Comparison of ENCODE assay signal across 9 cellular contexts in genomic region chr1:39672551-39672947, GRCh38. TPM values are rescaled to one million over a fixed set of nuclear protein-coding genes. Genes with fewer than 3 reads are reported as not detected.
A peak's percentile ranks its signal among the peaks of the same experiment; 100 is the strongest.
DNase-seq lines count a peak whose midpoint lies in the region; ATAC-seq and TF ChIP-seq lines count a peak whose summit lies in the region.
"Had no signal": no experiment of that assay in that cellular context is flagged by ENCODE, and none has a peak within 500 bp of the region (broad histone marks: within the 10 kb centered on the region; RNA-seq: fewer than 3 reads in every experiment).

No MANE protein-coding gene starts in this region.

- H3K27me3 Mint-ChIP-seq in naive thymus-derived CD8-positive, alpha-beta T cell, result peaks cover 16 to 44% (median 32%) of the 10 kb centered on the region in 5 donors

- ATAC-seq in naive thymus-derived CD8-positive, alpha-beta T cell, result peak; percentile 33 to 37
- ATAC-seq in GM21825 (IDR thresholded peaks at IDR 0.05; ENCODE audit: unreplicated experiment) (no peak), GM18907 (IDR thresholded peaks at IDR 0.05; ENCODE audit: unreplicated experiment) (no peak), HG03565 (IDR thresholded peaks at IDR 0.05; ENCODE audit: unreplicated experiment) (no peak)

- peak; percentile 19; the same call in 1 of the 3 replicates for TF ChIP-seq CTCF in GM12872 (IDR thresholded peaks at IDR 0.05; ENCODE audit: insufficient read depth, low read depth, low read length)

- H3K27ac Mint-ChIP-seq in naive thymus-derived CD8-positive, alpha-beta T cell, result peak overlapping the region in 2 of 10 donors; percentile 11 to 43

- H3K4me1 Mint-ChIP-seq in naive thymus-derived CD8-positive, alpha-beta T cell, result peaks cover 0 to 16% (median 5%) of the 10 kb centered on the region in 4 donors

- H3K9me3 Mint-ChIP-seq in naive thymus-derived CD8-positive, alpha-beta T cell, result no peaks in the 10 kb centered on the region

- POLR2A ChIA-PET in naive thymus-derived CD8-positive, alpha-beta T cell (lab: Charles Lee), result interaction anchor here (0.6 to 6.3 kb wide), 6 partner anchors 8 to 119 kb away, joined by 3 to 37 read pairs (median 7); partner anchors contain the start of genes HPCAL4 and PPIE

- DNase-seq in RPMI8226 (peak; percentile 39), SW480 (ENCODE audit: low spot score) (no peak)
- peak in 7 of 10 donors; percentile 14 to 71 (median 31) for DNase-seq in naive thymus-derived CD8-positive, alpha-beta T cell

- H3K4me3 Mint-ChIP-seq in naive thymus-derived CD8-positive, alpha-beta T cell, result peak overlapping the region in 9 of 10 donors; percentile 53 to 79 (median 71)

- H3K27ac ChIP-seq in cingulate gyrus (ENCODE audit: low read depth, low read length), result peak overlapping the region; percentile 47

- H3K36me3 Mint-ChIP-seq in naive thymus-derived CD8-positive, alpha-beta T cell, result peaks cover 0 to 2% (median 0%) of the 10 kb centered on the region in 3 donors

RNA-seq across cellular contexts. Expression of gene NT5C1A, which starts 0.6 kb away (rescaled TPM):
- total RNA-seq in naive thymus-derived CD8-positive, alpha-beta T cell, result under 1 TPM; 0.71 to 0.88 TPM
- not detected for polyA plus RNA-seq in naive thymus-derived CD8-positive, alpha-beta T cell
- total RNA-seq: RPMI7951 had no signal

RNA-seq across cellular contexts. Expression of gene HPCAL4, which starts 18.7 kb away (rescaled TPM):
- total RNA-seq in naive thymus-derived CD8-positive, alpha-beta T cell, result 10 to 100 TPM; 31.9 to 32.5 TPM
- 1 to 10 TPM; 2.1 to 4.6 (median 3.9) TPM for polyA plus RNA-seq in naive thymus-derived CD8-positive, alpha-beta T cell

RNA-seq across cellular contexts. Expression of gene HEYL, which starts 33.1 kb away (rescaled TPM):
- under 1 TPM in 1 of 2 experiments, not detected in 1; 0.11 TPM for total RNA-seq in naive thymus-derived CD8-positive, alpha-beta T cell
- polyA plus RNA-seq in naive thymus-derived CD8-positive, alpha-beta T cell, result under 1 TPM in 1 of 3 donors, not detected in 2; 0.30 TPM
- total RNA-seq: RPMI7951 had no signal

Comparison
In these comparisons a context has a peak if more than half of its experiments do, and no peak if none do; other contexts are left out.
1. ATAC-seq: peak in naive thymus-derived CD8-positive, alpha-beta T cell (2 of 2); none in GM21825 (single experiment), GM18907 (single experiment) and HG03565 (single experiment).